In the genomic region with DNA sequence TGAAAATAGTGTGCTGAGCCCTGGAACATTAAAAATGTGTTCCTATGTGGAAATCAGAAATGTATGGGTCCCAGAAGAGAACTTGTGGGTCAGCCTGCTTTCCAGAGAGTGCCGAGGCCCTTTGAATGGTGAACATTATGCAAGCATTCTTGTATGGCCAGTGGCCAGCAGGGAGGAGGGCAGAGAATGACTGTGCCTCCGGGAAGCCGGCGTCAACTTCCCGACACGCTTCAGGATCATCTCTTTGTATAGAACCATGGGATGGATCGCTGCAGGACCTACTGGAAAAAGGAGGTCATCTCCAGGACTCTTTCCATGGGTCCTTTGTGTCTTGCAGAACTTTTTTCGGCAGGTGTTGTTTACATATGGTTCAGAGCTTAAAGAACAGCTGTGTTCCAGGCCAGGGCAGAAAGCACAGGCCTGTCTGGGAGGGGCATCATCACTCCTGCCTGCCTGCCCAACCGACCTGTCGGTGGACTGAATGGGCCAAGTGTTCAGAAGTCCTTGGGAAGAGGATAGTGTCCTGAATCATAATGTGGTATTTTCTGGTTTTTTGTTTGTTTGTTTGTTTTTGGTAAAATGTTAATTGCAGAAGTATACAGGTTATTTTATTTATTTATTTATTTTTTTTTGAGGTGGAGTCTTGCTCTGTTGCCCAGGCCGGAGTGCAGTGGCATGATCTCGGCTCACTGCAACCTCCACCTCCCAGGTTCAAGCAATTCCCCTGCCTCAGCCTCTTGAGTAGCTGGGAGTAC, we compare ENCODE assay signal across 1 cellular context.
TF ChIP-seq lines count a peak whose summit lies in the region.

No MANE protein-coding gene starts in this region.

TF ChIP-seq in HepG2, 621 proteins besides CTCF, POLR2A, EP300 and RAD21 (continued from another document and continues in another):
- TF ChIP-seq ZNF572 (CRISPR knock-in tag; IDR thresholded peaks at IDR 0.05) = no peak
- TF ChIP-seq KLF16 (CRISPR knock-in tag; IDR thresholded peaks at IDR 0.05) = peak in 1 of 2 experiments; percentile 65; a peak in 1 of 4 replicates
- TF ChIP-seq ZNF7 (CRISPR knock-in tag; IDR thresholded peaks at IDR 0.05) = 0 out of 2 replicates have a peak, but pooled peaks have one; percentile 25
- TF ChIP-seq, protein P1, sequence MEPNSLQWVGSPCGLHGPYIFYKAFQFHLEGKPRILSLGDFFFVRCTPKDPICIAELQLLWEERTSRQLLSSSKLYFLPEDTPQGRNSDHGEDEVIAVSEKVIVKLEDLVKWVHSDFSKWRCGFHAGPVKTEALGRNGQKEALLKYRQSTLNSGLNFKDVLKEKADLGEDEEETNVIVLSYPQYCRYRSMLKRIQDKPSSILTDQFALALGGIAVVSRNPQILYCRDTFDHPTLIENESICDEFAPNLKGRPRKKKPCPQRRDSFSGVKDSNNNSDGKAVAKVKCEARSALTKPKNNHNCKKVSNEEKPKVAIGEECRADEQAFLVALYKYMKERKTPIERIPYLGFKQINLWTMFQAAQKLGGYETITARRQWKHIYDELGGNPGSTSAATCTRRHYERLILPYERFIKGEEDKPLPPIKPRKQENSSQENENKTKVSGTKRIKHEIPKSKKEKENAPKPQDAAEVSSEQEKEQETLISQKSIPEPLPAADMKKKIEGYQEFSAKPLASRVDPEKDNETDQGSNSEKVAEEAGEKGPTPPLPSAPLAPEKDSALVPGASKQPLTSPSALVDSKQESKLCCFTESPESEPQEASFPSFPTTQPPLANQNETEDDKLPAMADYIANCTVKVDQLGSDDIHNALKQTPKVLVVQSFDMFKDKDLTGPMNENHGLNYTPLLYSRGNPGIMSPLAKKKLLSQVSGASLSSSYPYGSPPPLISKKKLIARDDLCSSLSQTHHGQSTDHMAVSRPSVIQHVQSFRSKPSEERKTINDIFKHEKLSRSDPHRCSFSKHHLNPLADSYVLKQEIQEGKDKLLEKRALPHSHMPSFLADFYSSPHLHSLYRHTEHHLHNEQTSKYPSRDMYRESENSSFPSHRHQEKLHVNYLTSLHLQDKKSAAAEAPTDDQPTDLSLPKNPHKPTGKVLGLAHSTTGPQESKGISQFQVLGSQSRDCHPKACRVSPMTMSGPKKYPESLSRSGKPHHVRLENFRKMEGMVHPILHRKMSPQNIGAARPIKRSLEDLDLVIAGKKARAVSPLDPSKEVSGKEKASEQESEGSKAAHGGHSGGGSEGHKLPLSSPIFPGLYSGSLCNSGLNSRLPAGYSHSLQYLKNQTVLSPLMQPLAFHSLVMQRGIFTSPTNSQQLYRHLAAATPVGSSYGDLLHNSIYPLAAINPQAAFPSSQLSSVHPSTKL (CRISPR knock-in tag; IDR thresholded peaks at IDR 0.05) = peak; percentile 88
- peak; percentile 81; the same call in 1 of the 2 replicates for TF ChIP-seq FOXK2 (IDR thresholded peaks at IDR 0.05)
- TF ChIP-seq, protein P2, sequence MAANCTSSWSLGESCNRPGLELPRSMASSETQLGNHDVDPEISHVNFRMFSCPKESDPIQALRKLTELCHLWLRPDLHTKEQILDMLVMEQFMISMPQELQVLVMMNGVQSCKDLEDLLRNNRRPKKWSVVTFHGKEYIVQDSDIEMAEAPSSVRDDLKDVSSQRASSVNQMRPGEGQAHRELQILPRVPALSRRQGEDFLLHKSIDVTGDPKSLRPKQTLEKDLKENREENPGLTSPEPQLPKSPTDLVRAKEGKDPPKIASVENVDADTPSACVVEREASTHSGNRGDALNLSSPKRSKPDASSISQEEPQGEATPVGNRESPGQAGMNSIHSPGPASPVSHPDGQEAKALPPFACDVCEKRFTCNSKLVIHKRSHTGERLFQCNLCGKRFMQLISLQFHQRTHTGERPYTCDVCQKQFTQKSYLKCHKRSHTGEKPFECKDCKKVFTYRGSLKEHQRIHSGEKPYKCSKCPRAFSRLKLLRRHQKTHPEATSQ (CRISPR knock-in tag; IDR thresholded peaks at IDR 0.05; ENCODE audit: borderline replicate concordance) = no peak
- TF ChIP-seq RBM22 (optimal IDR thresholded peaks at IDR 0.05; ENCODE audit: low read length) = peak; percentile 93
- no peak for TF ChIP-seq MXI1 (IDR thresholded peaks at IDR 0.05; ENCODE audit: borderline replicate concordance, low read depth, low read length)
- TF ChIP-seq, protein P3, sequence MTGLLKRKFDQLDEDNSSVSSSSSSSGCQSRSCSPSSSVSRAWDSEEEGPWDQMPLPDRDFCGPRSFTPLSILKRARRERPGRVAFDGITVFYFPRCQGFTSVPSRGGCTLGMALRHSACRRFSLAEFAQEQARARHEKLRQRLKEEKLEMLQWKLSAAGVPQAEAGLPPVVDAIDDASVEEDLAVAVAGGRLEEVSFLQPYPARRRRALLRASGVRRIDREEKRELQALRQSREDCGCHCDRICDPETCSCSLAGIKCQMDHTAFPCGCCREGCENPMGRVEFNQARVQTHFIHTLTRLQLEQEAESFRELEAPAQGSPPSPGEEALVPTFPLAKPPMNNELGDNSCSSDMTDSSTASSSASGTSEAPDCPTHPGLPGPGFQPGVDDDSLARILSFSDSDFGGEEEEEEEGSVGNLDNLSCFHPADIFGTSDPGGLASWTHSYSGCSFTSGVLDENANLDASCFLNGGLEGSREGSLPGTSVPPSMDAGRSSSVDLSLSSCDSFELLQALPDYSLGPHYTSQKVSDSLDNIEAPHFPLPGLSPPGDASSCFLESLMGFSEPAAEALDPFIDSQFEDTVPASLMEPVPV (CRISPR knock-in tag; IDR thresholded peaks at IDR 0.05) = no peak
- TF ChIP-seq ATF1 (CRISPR knock-in tag; IDR thresholded peaks at IDR 0.05) = 0 out of 2 replicates have a peak, but pooled peaks have one; percentile 43
- peak; percentile 77 for TF ChIP-seq KMT2A (CRISPR knock-in tag; IDR thresholded peaks at IDR 0.05)
- TF ChIP-seq RCOR2 (CRISPR knock-in tag; IDR thresholded peaks at IDR 0.05) = peak; percentile 32; the same call in 1 of the 2 replicates
- TF ChIP-seq ZNF615 (CRISPR knock-in tag; IDR thresholded peaks at IDR 0.05; ENCODE audit: borderline replicate concordance) = peak; percentile 49; the same call in 1 of the 2 replicates
- TF ChIP-seq, protein P4, sequence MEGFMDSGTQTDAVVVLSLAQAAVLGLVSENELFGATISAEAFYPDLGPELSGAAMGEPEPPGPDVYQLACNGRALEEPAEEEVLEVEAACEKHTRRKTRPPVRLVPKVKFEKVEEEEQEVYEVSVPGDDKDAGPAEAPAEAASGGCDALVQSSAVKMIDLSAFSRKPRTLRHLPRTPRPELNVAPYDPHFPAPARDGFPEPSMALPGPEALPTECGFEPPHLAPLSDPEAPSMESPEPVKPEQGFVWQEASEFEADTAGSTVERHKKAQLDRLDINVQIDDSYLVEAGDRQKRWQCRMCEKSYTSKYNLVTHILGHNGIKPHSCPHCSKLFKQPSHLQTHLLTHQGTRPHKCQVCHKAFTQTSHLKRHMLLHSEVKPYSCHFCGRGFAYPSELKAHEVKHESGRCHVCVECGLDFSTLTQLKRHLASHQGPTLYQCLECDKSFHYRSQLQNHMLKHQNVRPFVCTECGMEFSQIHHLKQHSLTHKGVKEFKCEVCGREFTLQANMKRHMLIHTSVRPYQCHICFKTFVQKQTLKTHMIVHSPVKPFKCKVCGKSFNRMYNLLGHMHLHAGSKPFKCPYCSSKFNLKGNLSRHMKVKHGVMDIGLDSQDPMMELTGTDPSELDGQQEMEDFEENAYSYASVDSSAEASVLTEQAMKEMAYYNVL (CRISPR knock-in tag; IDR thresholded peaks at IDR 0.05; ENCODE audit: borderline replicate concordance) = peak; percentile 67
- TF ChIP-seq PITX1 (CRISPR knock-in tag; IDR thresholded peaks at IDR 0.05) = peak; percentile 55; the same call in 1 of the 2 replicates
- 0 out of 2 replicates have a peak, but pooled peaks have one; percentile 61 for TF ChIP-seq ZNF605 (CRISPR knock-in tag; IDR thresholded peaks at IDR 0.05)
- TF ChIP-seq ZBTB20 (CRISPR knock-in tag; IDR thresholded peaks at IDR 0.05; ENCODE audit: borderline replicate concordance, low read depth) = no peak
- no peak for TF ChIP-seq POGZ (CRISPR knock-in tag; IDR thresholded peaks at IDR 0.05)
- no peak for TF ChIP-seq ZNF264 (CRISPR knock-in tag; IDR thresholded peaks at IDR 0.05)
- no peak for TF ChIP-seq CC2D1A (CRISPR knock-in tag; IDR thresholded peaks at IDR 0.05)
- peak; percentile 61; the same call in 1 of the 2 replicates for TF ChIP-seq FOXK1 (CRISPR knock-in tag; IDR thresholded peaks at IDR 0.05; ENCODE audit: borderline replicate concordance, low read depth)
- no peak for TF ChIP-seq NFATC3 (CRISPR knock-in tag; IDR thresholded peaks at IDR 0.05)
- TF ChIP-seq, protein P5, sequence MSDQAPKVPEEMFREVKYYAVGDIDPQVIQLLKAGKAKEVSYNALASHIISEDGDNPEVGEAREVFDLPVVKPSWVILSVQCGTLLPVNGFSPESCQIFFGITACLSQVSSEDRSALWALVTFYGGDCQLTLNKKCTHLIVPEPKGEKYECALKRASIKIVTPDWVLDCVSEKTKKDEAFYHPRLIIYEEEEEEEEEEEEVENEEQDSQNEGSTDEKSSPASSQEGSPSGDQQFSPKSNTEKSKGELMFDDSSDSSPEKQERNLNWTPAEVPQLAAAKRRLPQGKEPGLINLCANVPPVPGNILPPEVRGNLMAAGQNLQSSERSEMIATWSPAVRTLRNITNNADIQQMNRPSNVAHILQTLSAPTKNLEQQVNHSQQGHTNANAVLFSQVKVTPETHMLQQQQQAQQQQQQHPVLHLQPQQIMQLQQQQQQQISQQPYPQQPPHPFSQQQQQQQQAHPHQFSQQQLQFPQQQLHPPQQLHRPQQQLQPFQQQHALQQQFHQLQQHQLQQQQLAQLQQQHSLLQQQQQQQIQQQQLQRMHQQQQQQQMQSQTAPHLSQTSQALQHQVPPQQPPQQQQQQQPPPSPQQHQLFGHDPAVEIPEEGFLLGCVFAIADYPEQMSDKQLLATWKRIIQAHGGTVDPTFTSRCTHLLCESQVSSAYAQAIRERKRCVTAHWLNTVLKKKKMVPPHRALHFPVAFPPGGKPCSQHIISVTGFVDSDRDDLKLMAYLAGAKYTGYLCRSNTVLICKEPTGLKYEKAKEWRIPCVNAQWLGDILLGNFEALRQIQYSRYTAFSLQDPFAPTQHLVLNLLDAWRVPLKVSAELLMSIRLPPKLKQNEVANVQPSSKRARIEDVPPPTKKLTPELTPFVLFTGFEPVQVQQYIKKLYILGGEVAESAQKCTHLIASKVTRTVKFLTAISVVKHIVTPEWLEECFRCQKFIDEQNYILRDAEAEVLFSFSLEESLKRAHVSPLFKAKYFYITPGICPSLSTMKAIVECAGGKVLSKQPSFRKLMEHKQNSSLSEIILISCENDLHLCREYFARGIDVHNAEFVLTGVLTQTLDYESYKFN (CRISPR knock-in tag; conservative IDR thresholded peaks at IDR 0.05) = peak; percentile 63
- TF ChIP-seq, protein P6, sequence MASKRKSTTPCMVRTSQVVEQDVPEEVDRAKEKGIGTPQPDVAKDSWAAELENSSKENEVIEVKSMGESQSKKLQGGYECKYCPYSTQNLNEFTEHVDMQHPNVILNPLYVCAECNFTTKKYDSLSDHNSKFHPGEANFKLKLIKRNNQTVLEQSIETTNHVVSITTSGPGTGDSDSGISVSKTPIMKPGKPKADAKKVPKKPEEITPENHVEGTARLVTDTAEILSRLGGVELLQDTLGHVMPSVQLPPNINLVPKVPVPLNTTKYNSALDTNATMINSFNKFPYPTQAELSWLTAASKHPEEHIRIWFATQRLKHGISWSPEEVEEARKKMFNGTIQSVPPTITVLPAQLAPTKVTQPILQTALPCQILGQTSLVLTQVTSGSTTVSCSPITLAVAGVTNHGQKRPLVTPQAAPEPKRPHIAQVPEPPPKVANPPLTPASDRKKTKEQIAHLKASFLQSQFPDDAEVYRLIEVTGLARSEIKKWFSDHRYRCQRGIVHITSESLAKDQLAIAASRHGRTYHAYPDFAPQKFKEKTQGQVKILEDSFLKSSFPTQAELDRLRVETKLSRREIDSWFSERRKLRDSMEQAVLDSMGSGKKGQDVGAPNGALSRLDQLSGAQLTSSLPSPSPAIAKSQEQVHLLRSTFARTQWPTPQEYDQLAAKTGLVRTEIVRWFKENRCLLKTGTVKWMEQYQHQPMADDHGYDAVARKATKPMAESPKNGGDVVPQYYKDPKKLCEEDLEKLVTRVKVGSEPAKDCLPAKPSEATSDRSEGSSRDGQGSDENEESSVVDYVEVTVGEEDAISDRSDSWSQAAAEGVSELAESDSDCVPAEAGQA (IDR thresholded peaks at IDR 0.05; ENCODE audit: low read depth) = no peak
- TF ChIP-seq, protein P6 (CRISPR knock-in tag; IDR thresholded peaks at IDR 0.05; ENCODE audit: borderline replicate concordance) = no peak
- TF ChIP-seq SALL2 (CRISPR knock-in tag; IDR thresholded peaks at IDR 0.05) = no peak
- TF ChIP-seq ZNF350 (CRISPR knock-in tag; IDR thresholded peaks at IDR 0.05; ENCODE audit: borderline replicate concordance, low read depth) = peak; percentile 38; the same call in 1 of the 2 replicates
- peak; percentile 55 for TF ChIP-seq CREM (IDR thresholded peaks at IDR 0.05)
- no peak for TF ChIP-seq CREM (CRISPR knock-in tag; IDR thresholded peaks at IDR 0.05)
- TF ChIP-seq SMC3 (IDR thresholded peaks at IDR 0.05; ENCODE audit: low read length) = 0 out of 2 replicates have a peak, but pooled peaks have one; percentile 6
- TF ChIP-seq ZKSCAN8 (CRISPR knock-in tag; IDR thresholded peaks at IDR 0.05; ENCODE audit: borderline replicate concordance) = 0 out of 2 replicates have a peak, but pooled peaks have one; percentile 49
- TF ChIP-seq, protein P7, sequence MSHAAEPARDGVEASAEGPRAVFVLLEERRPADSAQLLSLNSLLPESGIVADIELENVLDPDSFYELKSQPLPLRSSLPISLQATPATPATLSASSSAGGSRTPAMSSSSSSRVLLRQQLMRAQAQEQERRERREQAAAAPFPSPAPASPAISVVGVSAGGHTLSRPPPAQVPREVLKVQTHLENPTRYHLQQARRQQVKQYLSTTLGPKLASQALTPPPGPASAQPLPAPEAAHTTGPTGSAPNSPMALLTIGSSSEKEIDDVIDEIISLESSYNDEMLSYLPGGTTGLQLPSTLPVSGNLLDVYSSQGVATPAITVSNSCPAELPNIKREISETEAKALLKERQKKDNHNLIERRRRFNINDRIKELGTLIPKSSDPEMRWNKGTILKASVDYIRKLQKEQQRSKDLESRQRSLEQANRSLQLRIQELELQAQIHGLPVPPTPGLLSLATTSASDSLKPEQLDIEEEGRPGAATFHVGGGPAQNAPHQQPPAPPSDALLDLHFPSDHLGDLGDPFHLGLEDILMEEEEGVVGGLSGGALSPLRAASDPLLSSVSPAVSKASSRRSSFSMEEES (CRISPR knock-in tag; IDR thresholded peaks at IDR 0.05) = 0 out of 2 replicates have a peak, but pooled peaks have one; percentile 38
- TF ChIP-seq NCOA1 (CRISPR knock-in tag; IDR thresholded peaks at IDR 0.05) = no peak
- TF ChIP-seq ZIK1 (CRISPR knock-in tag; IDR thresholded peaks at IDR 0.05; ENCODE audit: borderline replicate concordance, low read depth) = no peak
- no peak for TF ChIP-seq ZNF160 (CRISPR knock-in tag; IDR thresholded peaks at IDR 0.05)
- no peak for TF ChIP-seq ZBTB8A (CRISPR knock-in tag; IDR thresholded peaks at IDR 0.05; ENCODE audit: borderline replicate concordance, low read depth)
